Comparison of ENCODE assay signal across 8 cellular contexts in the genomic region with DNA sequence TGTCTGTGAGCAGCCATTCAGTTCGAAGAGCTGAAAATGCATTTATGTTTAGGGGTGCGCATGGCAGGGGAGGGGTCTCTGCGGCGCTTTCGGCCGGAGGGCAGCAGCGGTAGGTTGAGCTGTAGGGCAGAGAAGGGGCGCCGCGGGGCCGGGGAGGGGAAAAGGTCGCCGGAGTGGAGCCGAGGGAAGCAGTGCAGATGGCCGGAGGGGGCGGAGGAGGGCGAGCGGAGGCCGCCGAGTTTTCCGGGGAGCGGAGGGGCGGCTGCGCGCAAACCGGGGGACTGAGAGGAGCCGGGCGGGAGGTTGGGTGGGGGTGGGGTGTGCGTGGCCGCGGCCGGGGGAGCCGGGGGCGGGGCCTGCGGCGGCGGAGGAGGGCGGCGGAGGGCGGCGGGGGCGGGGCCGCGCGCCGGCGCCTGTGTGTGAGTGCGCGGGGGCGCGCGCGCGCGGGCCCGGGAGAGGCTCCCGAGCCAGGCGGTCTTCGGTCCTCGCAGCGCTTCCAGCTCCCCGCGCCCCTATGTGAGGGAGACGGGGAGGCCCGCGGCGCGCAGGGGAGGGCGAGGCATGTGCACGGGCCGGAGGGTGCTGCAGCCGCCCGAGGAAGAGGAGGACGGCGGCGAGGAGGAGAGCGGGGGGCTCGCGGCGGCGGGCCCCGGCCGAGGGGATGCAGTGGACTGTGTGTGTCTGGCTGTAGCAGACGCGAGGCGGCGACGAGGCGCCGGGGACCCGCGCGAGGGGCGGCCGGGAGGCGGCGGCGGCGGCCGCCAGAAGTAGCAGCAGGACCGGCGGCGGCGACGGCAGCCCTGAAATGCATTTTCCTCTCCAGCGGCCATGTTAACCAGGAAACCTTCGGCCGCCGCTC. TPM values are rescaled to one million over a fixed set of nuclear protein-coding genes. Genes with fewer than 3 reads are reported as not detected.
A peak's percentile ranks its signal among the peaks of the same experiment; 100 is the strongest.
DNase-seq lines count a peak whose midpoint lies in the region; ATAC-seq and TF ChIP-seq lines count a peak whose summit lies in the region.

TSS of gene DYRK2 (plus strand) at position 440 of the 859 bp plus-strand sequence. CDS start at position 829, 389 bp downstream.

- no peaks in the 10 kb centered on the region for H3K9me3 Mint-ChIP-seq in CD8-positive, alpha-beta T cell
- H3K9me3 Mint-ChIP-seq in stimulated activated naive B cell treated with anti-CD40 and anti-IgM and Interleukin-4, amounts not matched to agents 10 μg/mL and 1 μg/mL and 100 μg/mL, for 72 hours: no peaks in the 10 kb centered on the region

- peaks cover 32% of the 10 kb centered on the region for H3K36me3 Mint-ChIP-seq in CD8-positive, alpha-beta T cell
- peaks cover 21 to 24% of the 10 kb centered on the region in 2 donors for H3K36me3 Mint-ChIP-seq in stimulated activated naive B cell treated with anti-CD40 and anti-IgM and Interleukin-4, amounts not matched to agents 10 μg/mL and 1 μg/mL and 100 μg/mL, for 72 hours

- peak within 1 kb of the TSS; percentile 94 for H3K9ac ChIP-seq in OCI-LY1 (ENCODE audit: low read length)

- peak within 1 kb of the TSS; percentile 94 for H3K4me2 ChIP-seq in OCI-LY1 (ENCODE audit: low read length)

- WGBS in esophagus squamous epithelium, 2 donors: 1 to 3% methylated on average over 6 to 15 of the region's 109 CpGs

- intact Hi-C loops in CD8-positive, alpha-beta T cell (cut with DNase I, micrococcal nuclease): loop anchor here (1.0 to 10.0 kb wide), 13 partner anchors 17 to 1156 kb away; partner anchors contain the start of genes CAND1 (in 1 of the 2), MDM2 (in 1 of the 2) and RAP1B (in 1 of the 2)
- intact Hi-C loops in esophagus squamous epithelium (cut with DNase I): no loop called here

- TF ChIP-seq POLR2A in esophagus squamous epithelium (IDR thresholded peaks at IDR 0.05): peak in 3 of 4 donors; percentile 29 to 95 (median 83)

- H3K27ac Mint-ChIP-seq in CD8-positive, alpha-beta T cell: peak within 1 kb of the TSS; percentile 98
- H3K27ac Mint-ChIP-seq in stimulated activated naive B cell treated with anti-CD40 and anti-IgM and Interleukin-4, amounts not matched to agents 10 μg/mL and 1 μg/mL and 100 μg/mL, for 72 hours: peak within 1 kb of the TSS; percentile 96

- H3K4me1 Mint-ChIP-seq in CD8-positive, alpha-beta T cell (ENCODE audit: low read depth): peaks cover 40% of the 10 kb centered on the region
- H3K4me1 Mint-ChIP-seq in stimulated activated naive B cell treated with anti-CD40 and anti-IgM and Interleukin-4, amounts not matched to agents 10 μg/mL and 1 μg/mL and 100 μg/mL, for 72 hours: peaks cover 30 to 40% of the 10 kb centered on the region in 2 donors

- POLR2A ChIA-PET in CD8-positive, alpha-beta T cell (lab: Charles Lee): interaction anchor here (0.6 to 6.7 kb wide), 19 partner anchors 9 to 379 kb away, joined by 3 to 143 read pairs (median 4); partner anchors contain the start of gene CAND1

- no peak for TF ChIP-seq CTCF in CD8-positive, alpha-beta T cell (IDR thresholded peaks at IDR 0.05)
- TF ChIP-seq CTCF in OCI-LY1 (IDR thresholded peaks at IDR 0.05; ENCODE audit: low read length): no peak
- peak in 1 of 6 experiments; percentile 9 for TF ChIP-seq CTCF in esophagus squamous epithelium (IDR thresholded peaks at IDR 0.05)

- H3K36me3 ChIP-seq in CD8-positive, alpha-beta T cell (ENCODE audit: insufficient read depth, low read length): no peaks in the 10 kb centered on the region
- H3K36me3 ChIP-seq in OCI-LY1 (ENCODE audit: insufficient read depth, low read length) (peaks cover 3% of the 10 kb centered on the region; the same call in 1 of the 2 replicates), esophagus squamous epithelium (no peaks in the 10 kb centered on the region)

- peaks cover 27% of the 10 kb centered on the region for H3K4me1 ChIP-seq in CD8-positive, alpha-beta T cell (ENCODE audit: insufficient read depth, low read length)
- H3K4me1 ChIP-seq in OCI-LY1 (ENCODE audit: insufficient read depth, low read length, severe bottlenecking): peaks cover 34% of the 10 kb centered on the region
- peaks cover 0 to 70% (median 28%) of the 10 kb centered on the region in 3 donors for H3K4me1 ChIP-seq in esophagus squamous epithelium

- H3K9me3 ChIP-seq in CD8-positive, alpha-beta T cell (ENCODE audit: low read length): no peaks in the 10 kb centered on the region
- H3K9me3 ChIP-seq in OCI-LY1 (ENCODE audit: low read length) (no peaks in the 10 kb centered on the region), esophagus squamous epithelium (no peaks in the 10 kb centered on the region)

- H3K27me3 ChIP-seq in CD8-positive, alpha-beta T cell (ENCODE audit: insufficient read depth, low read length): no peaks in the 10 kb centered on the region
- no peaks in the 10 kb centered on the region for H3K27me3 ChIP-seq in OCI-LY1 (ENCODE audit: insufficient read depth, low read length)
- H3K27me3 ChIP-seq in esophagus squamous epithelium: no peaks in the 10 kb centered on the region

- H3K27me3 Mint-ChIP-seq in CD8-positive, alpha-beta T cell (ENCODE audit: low read depth): no peaks in the 10 kb centered on the region
- H3K27me3 Mint-ChIP-seq in stimulated activated naive B cell treated with anti-CD40 and anti-IgM and Interleukin-4, amounts not matched to agents 10 μg/mL and 1 μg/mL and 100 μg/mL, for 72 hours: no peaks in the 10 kb centered on the region

- no peaks in the 10 kb centered on the region for H3K9me2 ChIP-seq in OCI-LY1 (ENCODE audit: low read depth, low read length)

- H4K20me1 ChIP-seq in OCI-LY1 (ENCODE audit: insufficient read depth, low read length): no peaks in the 10 kb centered on the region

- H3F3A ChIP-seq in OCI-LY1 (ENCODE audit: insufficient read depth, low read length): no peaks in the 10 kb centered on the region

- CTCF ChIA-PET in CD8-positive, alpha-beta T cell (lab: Charles Lee): interaction anchor here (0.7 to 5.2 kb wide), 14 partner anchors 10 to 341 kb away, joined by 3 to 22 read pairs (median 6); partner anchors contain the start of gene IFNG-AS1

- H3K4me3 Mint-ChIP-seq in CD8-positive, alpha-beta T cell: peak within 1 kb of the TSS; percentile 98
- H3K4me3 Mint-ChIP-seq in stimulated activated naive B cell treated with anti-CD40 and anti-IgM and Interleukin-4, amounts not matched to agents 10 μg/mL and 1 μg/mL and 100 μg/mL, for 72 hours: peak within 1 kb of the TSS; percentile 96 to 97

- peaks cover 43% of the 10 kb centered on the region for H3K79me2 ChIP-seq in OCI-LY1 (ENCODE audit: insufficient read depth, low read length)

- H2AFZ ChIP-seq in OCI-LY1 (ENCODE audit: low read length): peak within 1 kb of the TSS; percentile 53; the same call in 1 of the 2 replicates

- peak within 1 kb of the TSS; percentile 85 for H3K4me3 ChIP-seq in CD8-positive, alpha-beta T cell (ENCODE audit: low read depth, low read length)
- H3K4me3 ChIP-seq in OCI-LY1 (ENCODE audit: low read depth, low read length, poor library complexity, severe bottlenecking) (peak within 1 kb of the TSS; percentile 98), esophagus squamous epithelium (peak within 1 kb of the TSS; percentile 89 to 100 (median 92))

- peak; percentile 54 for ATAC-seq in CD8-positive, alpha-beta T cell
- peak; percentile 46 for ATAC-seq in GM19351 (IDR thresholded peaks at IDR 0.05; ENCODE audit: unreplicated experiment)
- peak; percentile 54 for ATAC-seq in HG03521 (IDR thresholded peaks at IDR 0.05; ENCODE audit: unreplicated experiment)
- ATAC-seq in stimulated activated naive B cell treated with anti-CD40 and anti-IgM and Interleukin-4, amounts not matched to agents 10 μg/mL and 1 μg/mL and 100 μg/mL, for 72 hours (replicated peaks): peak; percentile 53 to 64

- peak within 1 kb of the TSS; percentile 79 for H3K27ac ChIP-seq in CD8-positive, alpha-beta T cell (ENCODE audit: low read depth, low read length)
- H3K27ac ChIP-seq in OCI-LY1 (ENCODE audit: low read depth, low read length, poor library complexity, severe bottlenecking) (peak within 1 kb of the TSS; percentile 69), esophagus squamous epithelium (peak within 1 kb of the TSS; percentile 90 to 98 (median 95))

- DNase-seq in CD8-positive, alpha-beta T cell: peak; percentile 58 to 90 (median 77)
- DNase-seq in activated T-cell treated with anti-CD3 and anti-CD28 coated beads, Interleukin-2, amount 50 U/mL, for 48 hours: peak; percentile 77 to 80
- DNase-seq in esophagus squamous epithelium (lab: John Stamatoyannopoulos, UW) (peak; percentile 17), myocyte (ENCODE audit: low read depth) (peak; percentile 86)
- DNase-seq in stimulated activated naive B cell treated with anti-CD40 and anti-IgM and Interleukin-4, amounts not matched to agents 10 μg/mL and 1 μg/mL and 100 μg/mL, for 72 hours: peak; percentile 53

RNA-seq across cellular contexts. Expression of gene DYRK2, which starts in this region (rescaled TPM):
- total RNA-seq in CD8-positive, alpha-beta T cell: 100 to 1,000 TPM; 118 to 122 TPM
- total RNA-seq in esophagus squamous epithelium: 10 to 100 TPM; 14.9 to 22.1 (median 15.7) TPM
- total RNA-seq in myocyte: 69.5 and 89.0 TPM in 2 replicates
- polyA plus RNA-seq in myocyte (2012): 26.4 TPM

Comparison
In these comparisons a context has a peak if more than half of its experiments do, and no peak if none do; other contexts are left out.
1. Peak in every context shown above with its lines: DNase-seq, ATAC-seq, H3K4me3 ChIP-seq and H3K27ac ChIP-seq.
2. DNase-seq: peak in every context shown above with its lines; median percentile 86 in myocyte; 78 in activated T-cell treated with anti-CD3 and anti-CD28 coated beads, Interleukin-2, amount 50 U/mL, for 48 hours; 77 in CD8-positive, alpha-beta T cell; 53 in stimulated activated naive B cell treated with anti-CD40 and anti-IgM and Interleukin-4, amounts not matched to agents 10 μg/mL and 1 μg/mL and 100 μg/mL, for 72 hours; 17 in esophagus squamous epithelium.